Comparison of ENCODE assay signal across 8 cellular contexts in the genomic region with DNA sequence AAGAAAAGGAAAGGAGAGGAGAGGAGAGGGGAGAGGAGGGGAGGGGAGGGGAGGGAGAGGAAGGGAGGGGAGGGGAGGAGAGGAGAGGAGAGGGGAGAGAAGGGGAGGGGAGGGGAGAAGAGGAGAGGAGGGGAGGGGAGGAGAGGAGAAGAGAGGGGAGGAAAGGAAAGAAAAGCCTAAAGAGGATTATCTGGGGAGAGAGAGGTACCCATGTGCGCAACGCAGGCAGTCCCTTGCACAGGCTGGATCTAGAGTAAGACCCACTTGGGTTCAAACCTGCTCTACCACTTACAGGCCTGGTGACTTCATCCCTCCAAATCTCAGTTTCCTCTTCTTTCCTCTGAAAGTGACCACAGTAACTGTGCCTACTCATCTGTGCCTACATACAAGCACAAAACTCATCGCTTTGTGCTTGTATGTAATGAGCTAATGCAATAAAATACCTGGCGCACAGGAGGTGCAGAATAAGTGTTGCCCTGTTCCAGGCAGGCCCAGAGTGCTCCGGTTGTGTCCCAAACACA. TPM values are rescaled to one million over a fixed set of nuclear protein-coding genes. Genes with fewer than 3 reads are reported as not detected.
DNase-seq lines count a peak whose midpoint lies in the region; ATAC-seq and TF ChIP-seq lines count a peak whose summit lies in the region.

No MANE protein-coding gene starts in this region.

- peak overlapping the region; percentile 62 to 76 for H3K4me3 ChIP-seq in mucosa of rectum (ENCODE audit: low read length in 2 of 2)
- no peak overlapping the region for H3K4me3 ChIP-seq in mucosa of descending colon
- no peak overlapping the region for H3K4me3 ChIP-seq in thyroid gland (replicated peaks in 1 of 3)

- no peak for TF ChIP-seq CTCF in C4-2B (conservative IDR thresholded peaks at IDR 0.05)
- TF ChIP-seq CTCF in mucosa of descending colon (IDR thresholded peaks at IDR 0.05): no peak
- no peak for TF ChIP-seq CTCF in thyroid gland (IDR thresholded peaks at IDR 0.05)

- peak overlapping the region; percentile 82 to 92 (median 86) for H3K4me3 Mint-ChIP-seq in IgD-negative memory B cell
- H3K4me3 Mint-ChIP-seq in activated T-cell treated with anti-CD3 and anti-CD28 coated beads, Interleukin-2, amount 50 U/mL, for 72 hours: peak overlapping the region; percentile 80 to 90

- H3K27ac ChIP-seq in C4-2B (peak overlapping the region; percentile 78), mucosa of rectum (ENCODE audit: low read depth in 2 of 2, low read length in 2 of 2) (no peak overlapping the region), thyroid gland (no peak overlapping the region)

- 66 to 67% methylated on average over 5 of the region's 5 CpGs for WGBS in thyroid gland, 2 donors

- peak; percentile 19 to 31 for DNase-seq in activated T-cell treated with anti-CD3 and anti-CD28 coated beads, Interleukin-2, amount 50 U/mL, for 72 hours
- DNase-seq in stimulated activated CD4-positive, alpha-beta T cell treated with anti-CD3 and anti-CD28 coated beads, Interleukin-4, amount 100 ng/mL, for 24 hours: no peak
- DNase-seq in left colon (no peak), mucosa of descending colon (no peak), thyroid gland (no peak)

- intact Hi-C loops in left colon (cut with DNase I, micrococcal nuclease): no loop called here
- intact Hi-C loops in mucosa of descending colon (cut with DNase I, micrococcal nuclease): loop anchor here in 1 of 2 donors (10.0 kb wide), 1 partner anchor 56 kb away; no protein-coding TSS in a partner anchor
- intact Hi-C loops in thyroid gland (cut with DNase I): no loop called here

- ATAC-seq in activated T-cell treated with anti-CD3 and anti-CD28 coated beads, Interleukin-2, amount 50 U/mL, for 72 hours (replicated peaks in 1 of 2): peak; percentile 76 to 80
- ATAC-seq in left colon (no peak), mucosa of descending colon (no peak)

- peak overlapping the region; percentile 42 to 94 (median 81) for H3K27ac Mint-ChIP-seq in IgD-negative memory B cell
- H3K27ac Mint-ChIP-seq in activated T-cell treated with anti-CD3 and anti-CD28 coated beads, Interleukin-2, amount 50 U/mL, for 72 hours: peak overlapping the region; percentile 91

- H3K4me1 ChIP-seq in mucosa of rectum (ENCODE audit: control insufficient read depth in 2 of 2, insufficient read depth in 2 of 2, low read length in 2 of 2) (peaks cover 24 to 28% of the 10 kb centered on the region in 2 donors), mucosa of descending colon (ENCODE audit: low read depth) (peaks cover 23% of the 10 kb centered on the region), thyroid gland (peaks cover 22 to 43% of the 10 kb centered on the region in 2 donors)

- no peaks in the 10 kb centered on the region for H3K9me3 ChIP-seq in mucosa of rectum (ENCODE audit: control insufficient read depth in 2 of 2, low read length in 2 of 2)
- H3K9me3 ChIP-seq in mucosa of descending colon: no peaks in the 10 kb centered on the region
- H3K9me3 ChIP-seq in thyroid gland: no peaks in the 10 kb centered on the region

- no peaks in the 10 kb centered on the region for H3K27me3 Mint-ChIP-seq in IgD-negative memory B cell
- H3K27me3 Mint-ChIP-seq in activated T-cell treated with anti-CD3 and anti-CD28 coated beads, Interleukin-2, amount 50 U/mL, for 72 hours (ENCODE audit: low read depth): peaks cover 8% of the 10 kb centered on the region

- no peaks in the 10 kb centered on the region for H3K36me3 ChIP-seq in mucosa of rectum (ENCODE audit: control insufficient read depth in 2 of 2, insufficient read depth in 2 of 2, low read length in 2 of 2)
- H3K36me3 ChIP-seq in mucosa of descending colon (ENCODE audit: low read depth): no peaks in the 10 kb centered on the region
- no peaks in the 10 kb centered on the region for H3K36me3 ChIP-seq in thyroid gland

- H3K9me3 Mint-ChIP-seq in IgD-negative memory B cell: no peaks in the 10 kb centered on the region
- no peaks in the 10 kb centered on the region for H3K9me3 Mint-ChIP-seq in activated T-cell treated with anti-CD3 and anti-CD28 coated beads, Interleukin-2, amount 50 U/mL, for 72 hours

- H3K27me3 ChIP-seq in mucosa of rectum (ENCODE audit: control insufficient read depth in 2 of 2, insufficient read depth in 2 of 2, low read length in 2 of 2): no peaks in the 10 kb centered on the region
- H3K27me3 ChIP-seq in thyroid gland: no peaks in the 10 kb centered on the region

- no peaks in the 10 kb centered on the region for H3K36me3 Mint-ChIP-seq in IgD-negative memory B cell
- H3K36me3 Mint-ChIP-seq in activated T-cell treated with anti-CD3 and anti-CD28 coated beads, Interleukin-2, amount 50 U/mL, for 72 hours (ENCODE audit: insufficient read depth in 2 of 2): peaks cover 1 to 6% of the 10 kb centered on the region in 2 donors

- no peak overlapping the region for H3K9ac ChIP-seq in mucosa of rectum (ENCODE audit: low read depth in 1 of 2, low read length in 2 of 2)

- peaks cover 25 to 31% (median 28%) of the 10 kb centered on the region in 3 donors for H3K4me1 Mint-ChIP-seq in IgD-negative memory B cell
- H3K4me1 Mint-ChIP-seq in activated T-cell treated with anti-CD3 and anti-CD28 coated beads, Interleukin-2, amount 50 U/mL, for 72 hours (ENCODE audit: low read depth): peaks cover 42% of the 10 kb centered on the region

- no peak for TF ChIP-seq POLR2A in thyroid gland (IDR thresholded peaks at IDR 0.05)

RNA-seq across cellular contexts. Expression of gene MAP1S, which starts 0.8 kb away (rescaled TPM):
- 50.3 TPM for polyA plus RNA-seq in IgD-negative memory B cell
- 10 to 100 TPM; 59.5 to 69.9 TPM for total RNA-seq in activated T-cell treated with anti-CD3 and anti-CD28 coated beads, Interleukin-2, amount 50 U/mL, for 72 hours
- total RNA-seq in left colon: 10 to 100 TPM; 39.9 to 43.5 TPM
- 10 to 100 TPM; 42.2 to 57.2 (median 44.7) TPM for total RNA-seq in mucosa of descending colon
- total RNA-seq in thyroid gland: 10 to 100 TPM; 17.9 to 35.5 (median 27.9) TPM

RNA-seq across cellular contexts. Expression of gene UNC13A, which starts 30.4 kb away (rescaled TPM):
- polyA plus RNA-seq in IgD-negative memory B cell: not detected
- under 1 TPM; 0.31 to 0.32 TPM for total RNA-seq in activated T-cell treated with anti-CD3 and anti-CD28 coated beads, Interleukin-2, amount 50 U/mL, for 72 hours
- total RNA-seq in left colon (under 1 TPM; 0.24 to 0.28 TPM), mucosa of descending colon (under 1 TPM; 0.53 to 0.85 (median 0.72) TPM), thyroid gland (1 to 10 TPM in 1 of 4 donors, under 1 TPM in 3; under 0.01 to 2.7 (median 0.21) TPM)

RNA-seq across cellular contexts. Expression of gene FCHO1, which starts 32.8 kb away (rescaled TPM):
- 42.4 TPM for polyA plus RNA-seq in IgD-negative memory B cell
- total RNA-seq in activated T-cell treated with anti-CD3 and anti-CD28 coated beads, Interleukin-2, amount 50 U/mL, for 72 hours: 10 to 100 TPM; 70.8 to 93.9 TPM
- total RNA-seq in left colon: 1 to 10 TPM; 3.0 to 3.1 TPM
- total RNA-seq in mucosa of descending colon: 1 to 10 TPM; 3.4 to 4.4 (median 4.2) TPM
- 1 to 10 TPM in 1 of 4 donors, under 1 TPM in 2, not detected in 1; 0.40 to 1.6 (median 0.67) TPM for total RNA-seq in thyroid gland

Comparison
In these comparisons a context has a peak if more than half of its experiments do, and no peak if none do; other contexts are left out.
1. ATAC-seq: peak in activated T-cell treated with anti-CD3 and anti-CD28 coated beads, Interleukin-2, amount 50 U/mL, for 72 hours (2 of 2); none in left colon (single experiment) and mucosa of descending colon (single experiment).
2. DNase-seq: peak in activated T-cell treated with anti-CD3 and anti-CD28 coated beads, Interleukin-2, amount 50 U/mL, for 72 hours (2 of 2); none in stimulated activated CD4-positive, alpha-beta T cell treated with anti-CD3 and anti-CD28 coated beads, Interleukin-4, amount 100 ng/mL, for 24 hours (single experiment), left colon (0 of 2), mucosa of descending colon (0 of 3) and thyroid gland (0 of 2).
3. H3K4me3 ChIP-seq: peak in mucosa of rectum (2 of 2); none in mucosa of descending colon (single experiment) and thyroid gland (0 of 3).
4. RNA of gene FCHO1, which starts 32.8 kb away (total RNA-seq): 70.8 to 93.9 TPM in activated T-cell treated with anti-CD3 and anti-CD28 coated beads, Interleukin-2, amount 50 U/mL, for 72 hours; 3.4 to 4.4 TPM in mucosa of descending colon, 3.0 to 3.1 TPM in left colon and 0.40 to 1.6 TPM in thyroid gland; every median in the first group is over 10 times any median in the second.